Comparison of ENCODE assay signal across 17 cellular contexts in the genomic region with DNA sequence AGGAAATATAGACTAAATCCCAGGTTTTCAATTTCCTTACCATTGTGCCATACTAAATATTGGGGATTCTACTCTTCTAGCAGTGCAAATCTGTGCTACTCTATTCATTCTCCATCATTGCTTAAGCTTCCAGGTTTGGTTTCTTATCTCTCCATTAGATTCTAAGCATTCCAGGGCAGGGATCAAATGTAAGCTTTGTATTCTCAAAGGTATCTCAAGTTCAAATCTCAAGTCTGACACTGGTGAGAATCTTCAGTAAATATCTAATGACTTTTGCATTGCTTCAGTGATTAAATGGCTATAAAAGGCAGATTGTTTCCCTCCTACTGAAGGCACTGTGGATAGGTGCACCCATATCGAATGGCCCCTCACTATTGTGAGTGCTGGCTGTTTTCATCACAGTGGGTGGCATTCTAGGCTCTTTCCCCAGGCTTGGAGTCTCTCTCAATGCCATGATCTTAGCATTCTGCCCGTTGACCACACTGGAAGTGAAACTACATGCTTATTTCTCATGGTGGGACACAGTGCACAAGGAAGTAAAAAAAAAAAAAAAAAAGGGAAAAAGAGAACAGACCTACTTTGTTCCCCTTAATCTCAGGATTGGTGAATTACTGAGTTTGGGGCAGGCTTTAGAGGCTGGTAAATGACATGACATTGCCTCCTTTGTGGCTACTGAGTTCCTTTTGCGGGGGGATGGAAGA. TPM values are rescaled to one million over a fixed set of nuclear protein-coding genes. Genes with fewer than 3 reads are reported as not detected.
DNase-seq lines count a peak whose midpoint lies in the region; ATAC-seq and TF ChIP-seq lines count a peak whose summit lies in the region.
"Had no signal": no experiment of that assay in that cellular context is flagged by ENCODE, and none has a peak within 500 bp of the region (broad histone marks: within the 10 kb centered on the region; RNA-seq: fewer than 3 reads in every experiment).

No MANE protein-coding gene starts in this region.

- no peak overlapping the region for H3K4me3 ChIP-seq in naive thymus-derived CD4-positive, alpha-beta T cell (ENCODE audit: low read length)
- H3K4me3 ChIP-seq: SK-N-MC, thoracic aorta had no signal

- no peak for TF ChIP-seq CTCF in progenitor cell of endocrine pancreas (IDR thresholded peaks at IDR 0.05; ENCODE audit: unreplicated experiment)
- no peak for TF ChIP-seq CTCF in omental fat pad (IDR thresholded peaks at IDR 0.05)

- H3K4me1 ChIP-seq in naive thymus-derived CD4-positive, alpha-beta T cell (ENCODE audit: control insufficient read depth in 2 of 2, insufficient read depth in 2 of 2, low read length in 2 of 2) = peaks cover 6 to 38% of the 10 kb centered on the region in 2 donors

- no peak for ATAC-seq in activated T-helper 17 cell treated with anti-CD3 and anti-CD28 coated beads, Interleukin-2, amount 50 U/mL, for 72 hours (replicated peaks)
- peak; percentile 46 for ATAC-seq in naive thymus-derived CD4-positive, alpha-beta T cell
- no peak for ATAC-seq in omental fat pad (ENCODE audit: low FRiP score)
- ATAC-seq in activated naive CD4-positive, alpha-beta T cell treated with anti-CD3 and anti-CD28 coated beads, Interleukin-2, amount 50 U/mL, for 72 hours = no peak
- ATAC-seq: effector memory CD8-positive, alpha-beta T cell; natural killer cell treated with Interleukin-12 subunit alpha and Interleukin-12 subunit beta and Interleukin-15 and Interleukin-18, amount 100 ng/mL, for 72 hours had no signal

- no peaks in the 10 kb centered on the region for H3K9me3 ChIP-seq in naive thymus-derived CD4-positive, alpha-beta T cell (ENCODE audit: control insufficient read depth in 2 of 3, low read length in 3 of 3)
- H3K9me3 ChIP-seq: thoracic aorta had no signal

- no peaks in the 10 kb centered on the region for H3K36me3 Mint-ChIP-seq in activated T-helper 17 cell treated with anti-CD3 and anti-CD28 coated beads, Interleukin-2, amount 50 U/mL, for 72 hours (ENCODE audit: low read depth)
- peaks cover 0 to 3% (median 0%) of the 10 kb centered on the region in 5 donors for H3K36me3 Mint-ChIP-seq in naive thymus-derived CD4-positive, alpha-beta T cell
- H3K36me3 Mint-ChIP-seq in progenitor cell of endocrine pancreas (ENCODE audit: insufficient read depth) = no peaks in the 10 kb centered on the region
- peaks cover 6 to 15% of the 10 kb centered on the region in 2 donors for H3K36me3 Mint-ChIP-seq in activated naive CD4-positive, alpha-beta T cell treated with anti-CD3 and anti-CD28 coated beads, Interleukin-2, amount 50 U/mL, for 72 hours
- H3K36me3 Mint-ChIP-seq: natural killer cell treated with Interleukin-12 subunit alpha and Interleukin-12 subunit beta and Interleukin-15 and Interleukin-18, amount 100 ng/mL, for 72 hours had no signal

- peaks cover 18% of the 10 kb centered on the region for H3K4me1 Mint-ChIP-seq in activated T-helper 17 cell treated with anti-CD3 and anti-CD28 coated beads, Interleukin-2, amount 50 U/mL, for 72 hours
- peaks cover 15 to 78% (median 59%) of the 10 kb centered on the region in 7 donors for H3K4me1 Mint-ChIP-seq in naive thymus-derived CD4-positive, alpha-beta T cell
- peaks cover 18% of the 10 kb centered on the region for H3K4me1 Mint-ChIP-seq in progenitor cell of endocrine pancreas (ENCODE audit: low read depth)

- H3K4me3 Mint-ChIP-seq in activated T-helper 17 cell treated with anti-CD3 and anti-CD28 coated beads, Interleukin-2, amount 50 U/mL, for 72 hours = peak overlapping the region; percentile 7
- H3K4me3 Mint-ChIP-seq in naive thymus-derived CD4-positive, alpha-beta T cell = peak overlapping the region in 4 of 10 donors; percentile 7 to 43 (median 22)
- no peak overlapping the region for H3K4me3 Mint-ChIP-seq in progenitor cell of endocrine pancreas (ENCODE audit: low read depth)
- H3K4me3 Mint-ChIP-seq: activated B cell treated with CpG ODN at 0.5 μM for 24 hours; effector memory CD8-positive, alpha-beta T cell; natural killer cell treated with Interleukin-12 subunit alpha and Interleukin-12 subunit beta and Interleukin-15 and Interleukin-18, amount 100 ng/mL, for 72 hours had no signal

- POLR2A ChIA-PET in naive thymus-derived CD4-positive, alpha-beta T cell (lab: Charles Lee) = interaction anchor here (0.6 to 29.2 kb wide), 8 partner anchors 8 to 72 kb away, joined by 3 to 873 read pairs (median 20); partner anchors contain the start of gene TMSB4X

- CTCF ChIA-PET in naive thymus-derived CD4-positive, alpha-beta T cell (lab: Charles Lee) = interaction anchor here (0.6 to 1.2 kb wide), 4 partner anchors 45 to 1483 kb away, joined by 3 to 4 read pairs (median 3); no protein-coding TSS in a partner anchor

- intact Hi-C loops in naive thymus-derived CD4-positive, alpha-beta T cell (cut with micrococcal nuclease) = no loop called here

- H3K36me3 ChIP-seq in naive thymus-derived CD4-positive, alpha-beta T cell (ENCODE audit: control insufficient read depth in 2 of 3, insufficient read depth in 3 of 3, low read length in 3 of 3) = no peaks in the 10 kb centered on the region
- H3K36me3 ChIP-seq: thoracic aorta had no signal

- DNase-seq in NCI-H146 (lab: John Stamatoyannopoulos, UW) (peak; percentile 6), NCI-H146 treated with DMSO at 0.1 percent for 48 hours (lab: John Stamatoyannopoulos, UW; ENCODE audit: unreplicated experiment) (no peak), M059J (ENCODE audit: low read depth) (peak; percentile 11), progenitor cell of endocrine pancreas (ENCODE audit: low spot score, unreplicated experiment) (no peak), omental fat pad (ENCODE audit: low spot score) (no peak)
- no peak for DNase-seq in naive thymus-derived CD4-positive, alpha-beta T cell
- no peak for DNase-seq in activated naive CD4-positive, alpha-beta T cell treated with anti-CD3 and anti-CD28 coated beads, Interleukin-2, amount 50 U/mL, for 72 hours (ENCODE audit: low spot score in 2 of 2)
- DNase-seq: activated B cell treated with CpG ODN at 0.5 μM for 24 hours; activated T-cell treated with anti-CD3 and anti-CD28 coated beads, Interleukin-2, amount 50 U/mL, for 1 hour; effector memory CD8-positive, alpha-beta T cell; NCI-H1436 treated with DMSO at 0.1 percent for 48 hours; NCI-H748 treated with DMSO at 0.1 percent for 48 hours had no signal

- H3K27ac Mint-ChIP-seq in activated T-helper 17 cell treated with anti-CD3 and anti-CD28 coated beads, Interleukin-2, amount 50 U/mL, for 72 hours = peak overlapping the region; percentile 36
- H3K27ac Mint-ChIP-seq in naive thymus-derived CD4-positive, alpha-beta T cell = peak overlapping the region; percentile 13 to 92 (median 65)
- no peak overlapping the region for H3K27ac Mint-ChIP-seq in progenitor cell of endocrine pancreas
- H3K27ac Mint-ChIP-seq in activated naive CD4-positive, alpha-beta T cell treated with anti-CD3 and anti-CD28 coated beads, Interleukin-2, amount 50 U/mL, for 72 hours = no peak overlapping the region
- H3K27ac Mint-ChIP-seq: effector memory CD8-positive, alpha-beta T cell had no signal

- no peaks in the 10 kb centered on the region for H3K27me3 ChIP-seq in naive thymus-derived CD4-positive, alpha-beta T cell (ENCODE audit: control insufficient read depth in 2 of 2, insufficient read depth in 2 of 2, low read length in 2 of 2)

- H3K27ac ChIP-seq in naive thymus-derived CD4-positive, alpha-beta T cell (ENCODE audit: low read depth, low read length) = no peak overlapping the region
- H3K27ac ChIP-seq: 22Rv1, SK-N-MC, thoracic aorta had no signal

- no peaks in the 10 kb centered on the region for H3K27me3 Mint-ChIP-seq in activated T-helper 17 cell treated with anti-CD3 and anti-CD28 coated beads, Interleukin-2, amount 50 U/mL, for 72 hours
- no peaks in the 10 kb centered on the region for H3K27me3 Mint-ChIP-seq in naive thymus-derived CD4-positive, alpha-beta T cell
- H3K27me3 Mint-ChIP-seq in progenitor cell of endocrine pancreas = no peaks in the 10 kb centered on the region
- H3K27me3 Mint-ChIP-seq: activated B cell treated with CpG ODN at 0.5 μM for 24 hours; effector memory CD8-positive, alpha-beta T cell had no signal

- H3K9me3 Mint-ChIP-seq in activated T-helper 17 cell treated with anti-CD3 and anti-CD28 coated beads, Interleukin-2, amount 50 U/mL, for 72 hours = no peaks in the 10 kb centered on the region
- H3K9me3 Mint-ChIP-seq in naive thymus-derived CD4-positive, alpha-beta T cell = peaks cover 0 to 1% (median 0%) of the 10 kb centered on the region in 11 donors
- peaks cover 6% of the 10 kb centered on the region for H3K9me3 Mint-ChIP-seq in progenitor cell of endocrine pancreas (ENCODE audit: low read depth)
- no peaks in the 10 kb centered on the region for H3K9me3 Mint-ChIP-seq in activated naive CD4-positive, alpha-beta T cell treated with anti-CD3 and anti-CD28 coated beads, Interleukin-2, amount 50 U/mL, for 72 hours
- H3K9me3 Mint-ChIP-seq: activated B cell treated with CpG ODN at 0.5 μM for 24 hours; effector memory CD8-positive, alpha-beta T cell; natural killer cell treated with Interleukin-12 subunit alpha and Interleukin-12 subunit beta and Interleukin-15 and Interleukin-18, amount 100 ng/mL, for 72 hours had no signal

RNA-seq across cellular contexts. Expression of gene FAM9C, which starts 28.7 kb away (rescaled TPM):
- total RNA-seq in M059J (2014; rRNA removed; shearing (Covaris generic)) = not detected in 2 replicates
- total RNA-seq in activated T-helper 17 cell treated with anti-CD3 and anti-CD28 coated beads, Interleukin-2, amount 50 U/mL, for 72 hours = under 1 TPM in 1 of 2 donors, not detected in 1; 0.21 TPM
- under 1 TPM in 2 of 5 experiments, not detected in 3; 0.16 to 0.19 TPM for total RNA-seq in naive thymus-derived CD4-positive, alpha-beta T cell
- polyA plus RNA-seq in naive thymus-derived CD4-positive, alpha-beta T cell = not detected
- total RNA-seq in progenitor cell of endocrine pancreas (not detected in 2 replicates), omental fat pad (not detected)
- total RNA-seq in activated naive CD4-positive, alpha-beta T cell treated with anti-CD3 and anti-CD28 coated beads, Interleukin-2, amount 50 U/mL, for 72 hours = under 1 TPM in 1 of 2 donors, not detected in 1; 0.41 TPM
- total RNA-seq: activated B cell treated with CpG ODN at 0.5 μM for 24 hours; natural killer cell treated with Interleukin-12 subunit alpha and Interleukin-12 subunit beta and Interleukin-15 and Interleukin-18, amount 100 ng/mL, for 72 hours; thoracic aorta had no signal

RNA-seq across cellular contexts. Expression of gene TMSB4X, which starts 40.8 kb away (rescaled TPM):
- total RNA-seq in M059J (2014; rRNA removed; shearing (Covaris generic)) = 5,809 and 7,639 TPM in 2 replicates
- 1,000 to 10,000 TPM; 6,631 to 7,873 TPM for total RNA-seq in activated T-helper 17 cell treated with anti-CD3 and anti-CD28 coated beads, Interleukin-2, amount 50 U/mL, for 72 hours
- total RNA-seq in naive thymus-derived CD4-positive, alpha-beta T cell = over 10,000 TPM in 1 of 5 experiments, 1,000 to 10,000 TPM in 4; 3,911 to 13,454 (median 4,935) TPM
- over 10,000 TPM; 26,512 to 30,787 TPM for polyA plus RNA-seq in naive thymus-derived CD4-positive, alpha-beta T cell
- total RNA-seq in progenitor cell of endocrine pancreas = 1,699 and 1,780 TPM in 2 replicates
- 1,000 to 10,000 TPM; 3,948 to 5,890 (median 5,138) TPM for total RNA-seq in omental fat pad
- total RNA-seq in activated naive CD4-positive, alpha-beta T cell treated with anti-CD3 and anti-CD28 coated beads, Interleukin-2, amount 50 U/mL, for 72 hours = over 10,000 TPM in 1 of 2 donors, 1,000 to 10,000 TPM in 1; 8,550 to 11,762 TPM

Comparison
In these comparisons a context has a peak if more than half of its experiments do, and no peak if none do; other contexts are left out.
1. DNase-seq: peak in NCI-H146 (single experiment) and M059J (single experiment); none in NCI-H146 treated with DMSO at 0.1 percent for 48 hours (single experiment), naive thymus-derived CD4-positive, alpha-beta T cell (0 of 9), progenitor cell of endocrine pancreas (single experiment), omental fat pad (single experiment) and activated naive CD4-positive, alpha-beta T cell treated with anti-CD3 and anti-CD28 coated beads, Interleukin-2, amount 50 U/mL, for 72 hours (0 of 2).
2. H3K27ac Mint-ChIP-seq: peak in activated T-helper 17 cell treated with anti-CD3 and anti-CD28 coated beads, Interleukin-2, amount 50 U/mL, for 72 hours (single experiment) and naive thymus-derived CD4-positive, alpha-beta T cell (9 of 9); none in progenitor cell of endocrine pancreas (single experiment) and activated naive CD4-positive, alpha-beta T cell treated with anti-CD3 and anti-CD28 coated beads, Interleukin-2, amount 50 U/mL, for 72 hours (0 of 2).